17 cellular contexts compared by ENCODE assay signal in genomic region chr5:158736134-158736533, GRCh38.
"Had no signal": no experiment of that assay in that cellular context is flagged by ENCODE, and none has a peak within 500 bp of the region (broad histone marks: within the 10 kb centered on the region; RNA-seq: fewer than 3 reads in every experiment).

No MANE protein-coding gene starts in this region.

- H3K27me3 Mint-ChIP-seq: naive B cell had no signal

- ATAC-seq: left lung, psoas muscle, upper lobe of right lung had no signal

- H3K4me1 ChIP-seq: colonic mucosa, left lung, psoas muscle, stomach, upper lobe of right lung had no signal

- H3K9me3 ChIP-seq: colonic mucosa, heart right ventricle, left lung, psoas muscle, stomach, tibial nerve, upper lobe of right lung, vagina had no signal

- FAIRE-seq: frontal cortex, small intestine had no signal

- H3K36me3 ChIP-seq: colonic mucosa, left lung, stomach, tibial nerve, upper lobe of right lung, vagina had no signal

- H3K9me3 Mint-ChIP-seq: naive B cell, nephron progenitor cell had no signal

- H3K27me3 ChIP-seq: colonic mucosa, heart right ventricle, left lung, tibial nerve, upper lobe of right lung, vagina had no signal

- H3K4me3 ChIP-seq: colonic mucosa, heart right ventricle, left lung, lung, psoas muscle, stomach, tibial nerve, upper lobe of right lung, vagina had no signal

- H3K27ac ChIP-seq: colonic mucosa, left lung, psoas muscle, stomach, tibial nerve, upper lobe of right lung, vagina had no signal

- DNase-seq: colonic mucosa; dermis blood vessel endothelial cell; effector CD4-positive, alpha-beta T cell; left lung; naive B cell; psoas muscle; small intestine; stimulated activated CD4-positive, alpha-beta T cell treated with anti-CD3 and anti-CD28 coated beads, Interleukin-12 subunit alpha, Interleukin-12 subunit beta, amount 100 ng/mL, for 4 hours; stimulated activated naive CD4-positive, alpha-beta T cell; stomach; upper lobe of right lung had no signal

- H3K4me3 Mint-ChIP-seq: naive B cell had no signal
